8 cellular contexts compared by ENCODE assay signal in the genomic region with DNA sequence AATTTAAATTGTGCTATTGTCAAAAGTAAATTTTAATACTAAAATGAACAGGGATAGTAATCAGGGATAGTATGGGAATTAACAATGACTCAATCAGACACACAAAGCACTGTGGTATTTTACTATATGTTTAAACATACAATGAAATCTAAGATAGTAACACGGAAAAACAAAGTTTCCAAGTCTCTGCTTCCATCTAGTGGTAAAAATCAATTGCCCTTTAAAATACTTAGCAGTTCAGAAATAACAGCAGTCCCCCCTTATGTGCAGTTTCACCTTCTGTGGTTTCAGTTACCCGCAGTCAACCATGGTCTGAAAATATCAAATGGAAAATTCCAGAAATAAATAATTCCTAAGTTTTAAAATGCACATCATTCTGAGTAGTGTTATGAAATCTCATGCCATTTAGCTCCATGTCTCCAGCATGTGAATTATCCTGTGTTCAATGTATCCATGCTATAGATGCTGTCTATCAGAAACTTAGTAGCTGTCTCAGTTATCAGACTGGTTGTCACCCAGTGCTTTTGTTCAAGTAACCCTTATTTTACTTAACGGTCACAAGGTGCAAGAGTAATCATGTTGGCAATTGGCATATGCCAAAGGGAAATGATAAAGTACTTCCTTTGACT. TPM values are rescaled to one million over a fixed set of nuclear protein-coding genes. Genes with fewer than 3 reads are reported as not detected.
DNase-seq lines count a peak whose midpoint lies in the region; ATAC-seq, FAIRE-seq and TF ChIP-seq lines count a peak whose summit lies in the region.

No MANE protein-coding gene starts in this region.

- FAIRE-seq in HTR-8/SVneo (lab: Jason Lieb, UNC) = no peak

- peak in 6 of 9 donors; percentile 13 to 38 (median 22) for TF ChIP-seq CTCF in heart right ventricle (IDR thresholded peaks at IDR 0.05)

- H3K4me3 ChIP-seq in heart right ventricle (no peak overlapping the region), MG63 (no peak overlapping the region)

- no peak for ATAC-seq in heart right ventricle
- ATAC-seq in GM21825 (IDR thresholded peaks at IDR 0.05; ENCODE audit: unreplicated experiment) = no peak
- no peak for ATAC-seq in HG03521 (IDR thresholded peaks at IDR 0.05; ENCODE audit: unreplicated experiment)

- DNase-seq in heart right ventricle = no peak
- DNase-seq in cardiac septum (ENCODE audit: low spot score) = no peak
- DNase-seq in HTR-8/SVneo (ENCODE audit: insufficient read length, low spot score) = peak; percentile 34
- DNase-seq in SKM-1 (lab: John Stamatoyannopoulos, UW; ENCODE audit: unreplicated experiment) = peak; percentile 41
- DNase-seq in glomerular endothelial cell (ENCODE audit: extremely low read depth, low read depth, low spot score) = peak; percentile 7
- no peak for DNase-seq in MG63

- H3K27ac ChIP-seq in heart right ventricle = no peak overlapping the region

- H3K4me1 ChIP-seq in heart right ventricle = peaks cover 0 to 7% (median 0%) of the 10 kb centered on the region in 9 donors

- WGBS in heart right ventricle, 2 donors = 61% methylated on average over 3 of the region's 3 CpGs

- H3K9me3 ChIP-seq in heart right ventricle = no peaks in the 10 kb centered on the region
- no peaks in the 10 kb centered on the region for H3K9me3 ChIP-seq in MG63

- H3K27me3 ChIP-seq in heart right ventricle (no peaks in the 10 kb centered on the region), MG63 (no peaks in the 10 kb centered on the region)

- intact Hi-C loops in heart right ventricle (cut with DNase I) (no loop called here), cardiac septum (cut with DNase I) (no loop called here)

- H3K36me3 ChIP-seq in heart right ventricle (peaks cover 0 to 80% (median 6%) of the 10 kb centered on the region in 9 donors), MG63 (peaks cover 31% of the 10 kb centered on the region)

RNA-seq across cellular contexts. Expression of a gene that starts 58.5 kb away (rescaled TPM):
- total RNA-seq in heart right ventricle (10 to 100 TPM in 9 of 10 donors, 1 to 10 TPM in 1; 8.2 to 15.3 (median 11.9) TPM), cardiac septum (13.3 TPM), glomerular endothelial cell (7.3 and 9.5 TPM in 2 replicates)
- 10 to 100 TPM in 1 of 2 donors, 1 to 10 TPM in 1; 4.1 to 19.8 TPM for polyA plus RNA-seq in heart right ventricle
- 4.7 and 10.3 TPM in 2 replicates for total RNA-seq in MG63 (2014; rRNA removed; shearing (Covaris generic); ENCODE audit: low replicate concordance)

Comparison
In these comparisons a context has a peak if more than half of its experiments do, and no peak if none do; other contexts are left out.
1. DNase-seq: peak in HTR-8/SVneo (single experiment), SKM-1 (single experiment) and glomerular endothelial cell (single experiment); none in heart right ventricle (0 of 2), cardiac septum (single experiment) and MG63 (single experiment).